Comparison of ENCODE assay signal across 1 cellular context in genomic region chr13:98873377-98874028, GRCh38.
TF ChIP-seq lines count a peak whose summit lies in the region.

No MANE protein-coding gene starts in this region.

TF ChIP-seq in GM23338, 12 proteins besides CTCF, POLR2A, EP300 and RAD21 (continued from another document):
- TF ChIP-seq ZNF462 (CRISPR knock-in tag; IDR thresholded peaks at IDR 0.05): no peak
TF ChIP-seq in GM23338: peak in this region for 0.
